ENCODE assay signal across 1 cellular context in the genomic region with DNA sequence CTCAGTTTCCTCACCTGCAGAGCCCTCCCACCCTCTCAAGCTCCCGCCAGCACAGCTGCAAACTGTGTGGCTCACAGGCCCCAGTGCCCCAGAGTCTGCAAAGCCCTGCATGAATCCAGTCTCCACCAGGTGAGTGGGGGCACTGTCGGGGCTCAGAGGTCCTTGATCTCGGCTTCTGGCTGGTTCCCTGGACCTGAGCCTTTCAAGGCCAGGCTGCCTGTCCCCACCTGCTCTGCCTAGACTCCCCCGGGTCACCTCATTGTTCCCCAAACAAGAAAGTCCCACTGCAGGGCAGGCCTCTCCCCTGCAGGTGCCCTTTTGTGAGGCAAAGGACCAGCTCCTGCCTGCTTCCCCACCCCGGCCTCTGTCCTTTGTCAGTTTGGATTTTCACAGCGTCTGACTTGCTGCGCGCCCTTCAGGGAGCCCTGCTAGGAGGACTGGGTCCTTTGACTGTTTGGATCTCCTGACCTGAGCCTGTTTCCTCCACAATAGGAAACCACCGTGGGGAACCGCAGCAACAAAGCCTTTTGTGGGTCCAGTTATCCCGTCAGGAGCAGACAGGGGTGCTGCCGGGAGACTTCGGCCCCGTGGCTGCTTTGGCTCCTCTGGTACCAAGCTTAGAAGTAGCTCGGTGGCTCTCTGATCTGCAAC.
TF ChIP-seq lines count a peak whose summit lies in the region.

No MANE protein-coding gene starts in this region.

TF ChIP-seq in H1, 55 proteins besides CTCF, POLR2A, EP300 and RAD21:
- TF ChIP-seq ASH2L (IDR thresholded peaks at IDR 0.05; ENCODE audit: low read length) (no peak), TAF7 (optimal IDR thresholded peaks at IDR 0.05; ENCODE audit: borderline replicate concordance, low read depth, low read length) (no peak), SRF (IDR thresholded peaks at IDR 0.05; ENCODE audit: low read depth, low read length) (no peak), HDAC2 (IDR thresholded peaks at IDR 0.05; ENCODE audit: borderline replicate concordance in 1 of 2, low read depth in 2 of 2, low read length in 2 of 2) (peak in 1 of 2 experiments; percentile 24; a peak in 2 of 4 replicates)
- TF ChIP-seq, protein P1, sequence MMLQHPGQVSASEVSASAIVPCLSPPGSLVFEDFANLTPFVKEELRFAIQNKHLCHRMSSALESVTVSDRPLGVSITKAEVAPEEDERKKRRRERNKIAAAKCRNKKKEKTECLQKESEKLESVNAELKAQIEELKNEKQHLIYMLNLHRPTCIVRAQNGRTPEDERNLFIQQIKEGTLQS (IDR thresholded peaks at IDR 0.05; ENCODE audit: insufficient read depth, low read depth, low read length), result no peak
TF ChIP-seq in H1: peak in this region for 1.
